In the genomic region with DNA sequence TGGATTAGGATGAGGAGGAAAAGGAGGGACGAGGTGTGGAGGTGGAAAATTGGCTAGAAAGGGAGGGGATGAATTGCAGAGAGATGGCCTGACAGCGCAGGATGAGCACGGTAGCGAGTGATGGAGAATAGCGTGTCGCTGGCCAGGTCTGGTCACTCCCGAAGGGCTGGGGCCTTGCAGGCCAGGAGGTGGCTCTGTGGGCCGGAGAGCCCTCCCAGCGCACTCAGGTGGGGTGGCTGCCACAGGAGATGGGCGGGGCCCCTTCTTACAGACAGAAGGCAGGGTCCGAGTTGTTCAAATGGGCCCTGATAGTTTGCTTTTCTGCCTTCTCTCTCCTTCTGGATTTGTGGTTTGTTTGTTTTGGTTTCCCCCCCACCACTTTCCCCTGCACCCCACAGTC, we compare ENCODE assay signal across 1 cellular context.
TF ChIP-seq lines count a peak whose summit lies in the region.

No MANE protein-coding gene starts in this region.

TF ChIP-seq in H1, 55 proteins besides CTCF, POLR2A, EP300 and RAD21:
- no peak for TF ChIP-seq BACH1 (IDR thresholded peaks at IDR 0.05; ENCODE audit: low read length)
- TF ChIP-seq CHD2 (IDR thresholded peaks at IDR 0.05; ENCODE audit: low read length), result no peak
- TF ChIP-seq FOSL1 (IDR thresholded peaks at IDR 0.05; ENCODE audit: insufficient read depth, low read depth, low read length), result no peak
- TF ChIP-seq ASH2L (IDR thresholded peaks at IDR 0.05; ENCODE audit: low read length), result no peak
- no peak for TF ChIP-seq ATF2 (IDR thresholded peaks at IDR 0.05; ENCODE audit: low read length)
- no peak for TF ChIP-seq MAFK (IDR thresholded peaks at IDR 0.05; ENCODE audit: low read depth, low read length)
- no peak for TF ChIP-seq TCF12 (IDR thresholded peaks at IDR 0.05; ENCODE audit: low read depth, low read length)
